1 cellular context compared by ENCODE assay signal in genomic region chr14:99609245-99610117, GRCh38.
TF ChIP-seq lines count a peak whose summit lies in the region.

No MANE protein-coding gene starts in this region.

TF ChIP-seq in HepG2, 621 proteins besides CTCF, POLR2A, EP300 and RAD21 (continued from another document and continues in another):
- peak; percentile 65; the same call in 1 of the 2 replicates for TF ChIP-seq CHD4 (IDR thresholded peaks at IDR 0.05; ENCODE audit: borderline replicate concordance, low read length)
- no peak for TF ChIP-seq ZFP36L1 (CRISPR knock-in tag; IDR thresholded peaks at IDR 0.05)
- TF ChIP-seq ISX (CRISPR knock-in tag; conservative IDR thresholded peaks at IDR 0.05): no peak
- TF ChIP-seq RARG (CRISPR knock-in tag; IDR thresholded peaks at IDR 0.05; ENCODE audit: low read depth): no peak
- TF ChIP-seq, protein P1, sequence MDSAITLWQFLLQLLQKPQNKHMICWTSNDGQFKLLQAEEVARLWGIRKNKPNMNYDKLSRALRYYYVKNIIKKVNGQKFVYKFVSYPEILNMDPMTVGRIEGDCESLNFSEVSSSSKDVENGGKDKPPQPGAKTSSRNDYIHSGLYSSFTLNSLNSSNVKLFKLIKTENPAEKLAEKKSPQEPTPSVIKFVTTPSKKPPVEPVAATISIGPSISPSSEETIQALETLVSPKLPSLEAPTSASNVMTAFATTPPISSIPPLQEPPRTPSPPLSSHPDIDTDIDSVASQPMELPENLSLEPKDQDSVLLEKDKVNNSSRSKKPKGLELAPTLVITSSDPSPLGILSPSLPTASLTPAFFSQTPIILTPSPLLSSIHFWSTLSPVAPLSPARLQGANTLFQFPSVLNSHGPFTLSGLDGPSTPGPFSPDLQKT (CRISPR knock-in tag; IDR thresholded peaks at IDR 0.05; ENCODE audit: borderline replicate concordance): no peak
- no peak for TF ChIP-seq ZBTB39 (CRISPR knock-in tag; IDR thresholded peaks at IDR 0.05)
- no peak for TF ChIP-seq SP140L (CRISPR knock-in tag; IDR thresholded peaks at IDR 0.05; ENCODE audit: borderline replicate concordance)
- no peak for TF ChIP-seq CCAR2 (optimal IDR thresholded peaks at IDR 0.05; ENCODE audit: low read depth, low read length)
- no peak for TF ChIP-seq ZNF646 (CRISPR knock-in tag; IDR thresholded peaks at IDR 0.05)
- TF ChIP-seq ZSCAN29 (CRISPR knock-in tag; conservative IDR thresholded peaks at IDR 0.05): no peak
- TF ChIP-seq POLR2AphosphoS5 (IDR thresholded peaks at IDR 0.05; ENCODE audit: low read depth, low read length): no peak
- no peak for TF ChIP-seq RORA (CRISPR knock-in tag; IDR thresholded peaks at IDR 0.05)
- TF ChIP-seq, protein P2, sequence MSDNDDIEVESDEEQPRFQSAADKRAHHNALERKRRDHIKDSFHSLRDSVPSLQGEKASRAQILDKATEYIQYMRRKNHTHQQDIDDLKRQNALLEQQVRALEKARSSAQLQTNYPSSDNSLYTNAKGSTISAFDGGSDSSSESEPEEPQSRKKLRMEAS (IDR thresholded peaks at IDR 0.05): peak; percentile 37; the same call in 1 of the 2 replicates
- TF ChIP-seq ZNF841 (CRISPR knock-in tag; IDR thresholded peaks at IDR 0.05; ENCODE audit: borderline replicate concordance): no peak
- TF ChIP-seq ZBTB44 (CRISPR knock-in tag; IDR thresholded peaks at IDR 0.05): no peak
- TF ChIP-seq SMC3 (IDR thresholded peaks at IDR 0.05; ENCODE audit: low read length): peak; percentile 55
- no peak for TF ChIP-seq WIZ (CRISPR knock-in tag; IDR thresholded peaks at IDR 0.05)
- TF ChIP-seq TARDBP (CRISPR knock-in tag; IDR thresholded peaks at IDR 0.05): 0 out of 2 replicates have a peak, but pooled peaks have one; percentile 37
- TF ChIP-seq ZBTB38 (CRISPR knock-in tag; IDR thresholded peaks at IDR 0.05): no peak
- TF ChIP-seq ZNF790 (CRISPR knock-in tag; IDR thresholded peaks at IDR 0.05; ENCODE audit: borderline replicate concordance): no peak
- TF ChIP-seq IRF9 (CRISPR knock-in tag; IDR thresholded peaks at IDR 0.05; ENCODE audit: borderline replicate concordance): no peak
- TF ChIP-seq HMGXB3 (CRISPR knock-in tag; IDR thresholded peaks at IDR 0.05; ENCODE audit: borderline replicate concordance): no peak
- TF ChIP-seq ZBTB42 (CRISPR knock-in tag; IDR thresholded peaks at IDR 0.05): no peak
- TF ChIP-seq, protein P3, sequence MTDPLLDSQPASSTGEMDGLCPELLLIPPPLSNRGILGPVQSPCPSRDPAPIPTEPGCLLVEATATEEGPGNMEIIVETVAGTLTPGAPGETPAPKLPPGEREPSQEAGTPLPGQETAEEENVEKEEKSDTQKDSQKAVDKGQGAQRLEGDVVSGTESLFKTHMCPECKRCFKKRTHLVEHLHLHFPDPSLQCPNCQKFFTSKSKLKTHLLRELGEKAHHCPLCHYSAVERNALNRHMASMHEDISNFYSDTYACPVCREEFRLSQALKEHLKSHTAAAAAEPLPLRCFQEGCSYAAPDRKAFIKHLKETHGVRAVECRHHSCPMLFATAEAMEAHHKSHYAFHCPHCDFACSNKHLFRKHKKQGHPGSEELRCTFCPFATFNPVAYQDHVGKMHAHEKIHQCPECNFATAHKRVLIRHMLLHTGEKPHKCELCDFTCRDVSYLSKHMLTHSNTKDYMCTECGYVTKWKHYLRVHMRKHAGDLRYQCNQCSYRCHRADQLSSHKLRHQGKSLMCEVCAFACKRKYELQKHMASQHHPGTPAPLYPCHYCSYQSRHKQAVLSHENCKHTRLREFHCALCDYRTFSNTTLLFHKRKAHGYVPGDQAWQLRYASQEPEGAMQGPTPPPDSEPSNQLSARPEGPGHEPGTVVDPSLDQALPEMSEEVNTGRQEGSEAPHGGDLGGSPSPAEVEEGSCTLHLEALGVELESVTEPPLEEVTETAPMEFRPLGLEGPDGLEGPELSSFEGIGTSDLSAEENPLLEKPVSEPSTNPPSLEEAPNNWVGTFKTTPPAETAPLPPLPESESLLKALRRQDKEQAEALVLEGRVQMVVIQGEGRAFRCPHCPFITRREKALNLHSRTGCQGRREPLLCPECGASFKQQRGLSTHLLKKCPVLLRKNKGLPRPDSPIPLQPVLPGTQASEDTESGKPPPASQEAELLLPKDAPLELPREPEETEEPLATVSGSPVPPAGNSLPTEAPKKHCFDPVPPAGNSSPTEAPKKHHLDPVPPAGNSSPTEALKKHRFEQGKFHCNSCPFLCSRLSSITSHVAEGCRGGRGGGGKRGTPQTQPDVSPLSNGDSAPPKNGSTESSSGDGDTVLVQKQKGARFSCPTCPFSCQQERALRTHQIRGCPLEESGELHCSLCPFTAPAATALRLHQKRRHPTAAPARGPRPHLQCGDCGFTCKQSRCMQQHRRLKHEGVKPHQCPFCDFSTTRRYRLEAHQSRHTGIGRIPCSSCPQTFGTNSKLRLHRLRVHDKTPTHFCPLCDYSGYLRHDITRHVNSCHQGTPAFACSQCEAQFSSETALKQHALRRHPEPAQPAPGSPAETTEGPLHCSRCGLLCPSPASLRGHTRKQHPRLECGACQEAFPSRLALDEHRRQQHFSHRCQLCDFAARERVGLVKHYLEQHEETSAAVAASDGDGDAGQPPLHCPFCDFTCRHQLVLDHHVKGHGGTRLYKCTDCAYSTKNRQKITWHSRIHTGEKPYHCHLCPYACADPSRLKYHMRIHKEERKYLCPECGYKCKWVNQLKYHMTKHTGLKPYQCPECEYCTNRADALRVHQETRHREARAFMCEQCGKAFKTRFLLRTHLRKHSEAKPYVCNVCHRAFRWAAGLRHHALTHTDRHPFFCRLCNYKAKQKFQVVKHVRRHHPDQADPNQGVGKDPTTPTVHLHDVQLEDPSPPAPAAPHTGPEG (CRISPR knock-in tag; IDR thresholded peaks at IDR 0.05): no peak
